In genomic region chr2:7694066-7695000, GRCh38 we compare ENCODE assay signal across 16 cellular contexts.
A peak's percentile ranks its signal among the peaks of the same experiment; 100 is the strongest.
DNase-seq lines count a peak whose midpoint lies in the region; ATAC-seq and TF ChIP-seq lines count a peak whose summit lies in the region.
"Had no signal": no experiment of that assay in that cellular context is flagged by ENCODE, and none has a peak within 500 bp of the region (broad histone marks: within the 10 kb centered on the region; RNA-seq: fewer than 3 reads in every experiment).

No MANE protein-coding gene starts in this region.

- H3K9ac ChIP-seq in neural cell (ENCODE audit: low read length): peak overlapping the region; percentile 21

- H3K4me1 Mint-ChIP-seq in activated T-cell treated with anti-CD3 and anti-CD28 coated beads, Interleukin-2, amount 50 U/mL, for 4 hours (ENCODE audit: low read depth): peaks cover 25% of the 10 kb centered on the region
- H3K4me1 Mint-ChIP-seq in activated T-helper 17 cell treated with anti-CD3 and anti-CD28 coated beads, Interleukin-2, amount 50 U/mL, for 72 hours: peaks cover 22% of the 10 kb centered on the region

- H3K27ac ChIP-seq in neural cell (ENCODE audit: low read length): peak overlapping the region; percentile 59
- H3K27ac ChIP-seq: sigmoid colon, thoracic aorta, vagina had no signal

- H3K4me3 ChIP-seq in neural cell (ENCODE audit: low read length): no peak overlapping the region
- H3K4me3 ChIP-seq: HAP-1, sigmoid colon, thoracic aorta, vagina had no signal

- H3K36me3 ChIP-seq in neural cell (ENCODE audit: insufficient read depth, low read length): no peaks in the 10 kb centered on the region
- H3K36me3 ChIP-seq: HAP-1, sigmoid colon, thoracic aorta, vagina had no signal

- TF ChIP-seq CTCF in neural cell (IDR thresholded peaks at IDR 0.05; ENCODE audit: poor library complexity, severe bottlenecking): no peak

- peak overlapping the region; percentile 29 for H2AFZ ChIP-seq in neural cell (ENCODE audit: low read depth, low read length)

- no peaks in the 10 kb centered on the region for H4K20me1 ChIP-seq in neural cell (ENCODE audit: insufficient read depth)

- TF ChIP-seq RAD21 in neural cell (conservative IDR thresholded peaks at IDR 0.05): no peak

- H3F3A ChIP-seq in neural cell (ENCODE audit: insufficient read depth, low read length, poor library complexity, severe bottlenecking): no peaks in the 10 kb centered on the region

- H3K27me3 ChIP-seq in neural cell (ENCODE audit: insufficient read depth, low read depth, low read length): no peaks in the 10 kb centered on the region
- H3K27me3 ChIP-seq: sigmoid colon, vagina had no signal

- H3K27ac Mint-ChIP-seq in activated T-helper 17 cell treated with anti-CD3 and anti-CD28 coated beads, Interleukin-2, amount 50 U/mL, for 72 hours: peak overlapping the region; percentile 57
- H3K27ac Mint-ChIP-seq: progenitor cell of endocrine pancreas had no signal

- peak; percentile 84 for TF ChIP-seq EP300 in neural cell (conservative IDR thresholded peaks at IDR 0.05; ENCODE audit: poor library complexity, severe bottlenecking)

- no peaks in the 10 kb centered on the region for H3K36me3 Mint-ChIP-seq in activated T-cell treated with anti-CD3 and anti-CD28 coated beads, Interleukin-2, amount 50 U/mL, for 4 hours (ENCODE audit: insufficient read depth)
- no peaks in the 10 kb centered on the region for H3K36me3 Mint-ChIP-seq in activated T-helper 17 cell treated with anti-CD3 and anti-CD28 coated beads, Interleukin-2, amount 50 U/mL, for 72 hours (ENCODE audit: low read depth)

- intact Hi-C loops in head of caudate nucleus (cut with DNase I): no loop called here

- H3K9me3 Mint-ChIP-seq in activated T-cell treated with anti-CD3 and anti-CD28 coated beads, Interleukin-2, amount 50 U/mL, for 4 hours: no peaks in the 10 kb centered on the region
- H3K9me3 Mint-ChIP-seq in activated T-helper 17 cell treated with anti-CD3 and anti-CD28 coated beads, Interleukin-2, amount 50 U/mL, for 72 hours: no peaks in the 10 kb centered on the region

- H3K79me2 ChIP-seq in neural cell (replicated peaks; ENCODE audit: insufficient read depth, low read length): no peaks in the 10 kb centered on the region

- no peak overlapping the region for H3K4me2 ChIP-seq in neural cell (ENCODE audit: low read length)

- H3K27me3 Mint-ChIP-seq in activated T-cell treated with anti-CD3 and anti-CD28 coated beads, Interleukin-2, amount 50 U/mL, for 4 hours (ENCODE audit: low read depth): no peaks in the 10 kb centered on the region
- no peaks in the 10 kb centered on the region for H3K27me3 Mint-ChIP-seq in activated T-helper 17 cell treated with anti-CD3 and anti-CD28 coated beads, Interleukin-2, amount 50 U/mL, for 72 hours
- H3K27me3 Mint-ChIP-seq: progenitor cell of endocrine pancreas had no signal

- peak; percentile 73 to 76 for ATAC-seq in activated T-cell treated with anti-CD3 and anti-CD28 coated beads, Interleukin-2, amount 50 U/mL, for 4 hours
- ATAC-seq in activated T-helper 17 cell treated with anti-CD3 and anti-CD28 coated beads, Interleukin-2, amount 50 U/mL, for 72 hours (replicated peaks): peak; percentile 87
- no peak for ATAC-seq in HG03045 (IDR thresholded peaks at IDR 0.05; ENCODE audit: unreplicated experiment)
- ATAC-seq: SK-N-SH treated with all-trans-retinoic acid at 6 μM for 48 hours had no signal

- no peak overlapping the region for H3K4me3 Mint-ChIP-seq in activated T-cell treated with anti-CD3 and anti-CD28 coated beads, Interleukin-2, amount 50 U/mL, for 4 hours
- H3K4me3 Mint-ChIP-seq in activated T-helper 17 cell treated with anti-CD3 and anti-CD28 coated beads, Interleukin-2, amount 50 U/mL, for 72 hours: peak overlapping the region; percentile 67

- no peaks in the 10 kb centered on the region for H3K9me3 ChIP-seq in neural cell (ENCODE audit: low read length)
- H3K9me3 ChIP-seq: HAP-1, sigmoid colon, thoracic aorta, vagina had no signal

- H3K9me2 ChIP-seq in neural cell (ENCODE audit: insufficient read depth, low read length): no peaks in the 10 kb centered on the region

- DNase-seq in activated T-cell treated with anti-CD3 and anti-CD28 coated beads, Interleukin-2, amount 50 U/mL, for 4 hours: no peak
- DNase-seq in activated T-cell treated with anti-CD3 and anti-CD28 coated beads, Interleukin-2, amount 50 U/mL, for 1 hour: no peak
- peak; percentile 97 for DNase-seq in NCI-H460 (ENCODE audit: extremely low read depth, low read depth)
- no peak for DNase-seq in NCI-H1694 (lab: John Stamatoyannopoulos, UW)
- DNase-seq in head of caudate nucleus: no peak
- DNase-seq: C1 segment of cervical spinal cord, NCI-H69, sigmoid colon had no signal

TF ChIP-seq in neural cell, 6 proteins besides CTCF, POLR2A, EP300 and RAD21:
- no peak for TF ChIP-seq MXI1 (conservative IDR thresholded peaks at IDR 0.05; ENCODE audit: poor library complexity, severe bottlenecking)
- TF ChIP-seq SMC3 (conservative IDR thresholded peaks at IDR 0.05; ENCODE audit: poor library complexity): no peak
- TF ChIP-seq POLR2AphosphoS5 (IDR thresholded peaks at IDR 0.05): peak; percentile 28
- TF ChIP-seq, protein P1, sequence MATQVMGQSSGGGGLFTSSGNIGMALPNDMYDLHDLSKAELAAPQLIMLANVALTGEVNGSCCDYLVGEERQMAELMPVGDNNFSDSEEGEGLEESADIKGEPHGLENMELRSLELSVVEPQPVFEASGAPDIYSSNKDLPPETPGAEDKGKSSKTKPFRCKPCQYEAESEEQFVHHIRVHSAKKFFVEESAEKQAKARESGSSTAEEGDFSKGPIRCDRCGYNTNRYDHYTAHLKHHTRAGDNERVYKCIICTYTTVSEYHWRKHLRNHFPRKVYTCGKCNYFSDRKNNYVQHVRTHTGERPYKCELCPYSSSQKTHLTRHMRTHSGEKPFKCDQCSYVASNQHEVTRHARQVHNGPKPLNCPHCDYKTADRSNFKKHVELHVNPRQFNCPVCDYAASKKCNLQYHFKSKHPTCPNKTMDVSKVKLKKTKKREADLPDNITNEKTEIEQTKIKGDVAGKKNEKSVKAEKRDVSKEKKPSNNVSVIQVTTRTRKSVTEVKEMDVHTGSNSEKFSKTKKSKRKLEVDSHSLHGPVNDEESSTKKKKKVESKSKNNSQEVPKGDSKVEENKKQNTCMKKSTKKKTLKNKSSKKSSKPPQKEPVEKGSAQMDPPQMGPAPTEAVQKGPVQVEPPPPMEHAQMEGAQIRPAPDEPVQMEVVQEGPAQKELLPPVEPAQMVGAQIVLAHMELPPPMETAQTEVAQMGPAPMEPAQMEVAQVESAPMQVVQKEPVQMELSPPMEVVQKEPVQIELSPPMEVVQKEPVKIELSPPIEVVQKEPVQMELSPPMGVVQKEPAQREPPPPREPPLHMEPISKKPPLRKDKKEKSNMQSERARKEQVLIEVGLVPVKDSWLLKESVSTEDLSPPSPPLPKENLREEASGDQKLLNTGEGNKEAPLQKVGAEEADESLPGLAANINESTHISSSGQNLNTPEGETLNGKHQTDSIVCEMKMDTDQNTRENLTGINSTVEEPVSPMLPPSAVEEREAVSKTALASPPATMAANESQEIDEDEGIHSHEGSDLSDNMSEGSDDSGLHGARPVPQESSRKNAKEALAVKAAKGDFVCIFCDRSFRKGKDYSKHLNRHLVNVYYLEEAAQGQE (IDR thresholded peaks at IDR 0.05; ENCODE audit: borderline replicate concordance): no peak
- no peak for TF ChIP-seq EZH2 (IDR thresholded peaks at IDR 0.05; ENCODE audit: borderline replicate concordance, insufficient read depth, low read length, poor library complexity, severe bottlenecking)
- TF ChIP-seq TAF1 (IDR thresholded peaks at IDR 0.05; ENCODE audit: low read depth): no peak
